2 cellular contexts compared by ENCODE assay signal in the genomic region with DNA sequence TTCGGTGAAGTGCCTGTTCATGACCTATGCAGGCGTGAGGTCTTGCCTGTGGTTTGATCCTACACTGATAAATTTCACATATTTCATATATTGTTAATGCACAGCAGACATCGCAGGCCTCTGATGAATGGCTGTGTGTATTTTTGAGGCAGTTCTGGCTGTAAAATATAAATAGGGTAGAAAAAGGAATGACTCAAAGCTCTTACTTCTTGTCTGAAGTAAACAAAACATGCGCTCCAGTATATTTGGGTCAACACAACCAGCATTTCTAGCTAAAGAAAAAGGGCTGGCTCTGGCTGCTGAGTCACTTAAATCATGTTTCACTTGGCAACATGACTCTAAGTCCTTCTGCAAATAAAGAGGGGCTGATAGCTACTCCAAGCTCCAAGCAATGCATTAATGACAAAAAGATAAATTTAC.
A peak's percentile ranks its signal among the peaks of the same experiment; 100 is the strongest.
TF ChIP-seq lines count a peak whose summit lies in the region.

No MANE protein-coding gene starts in this region.

TF ChIP-seq in A549, 52 proteins besides CTCF, POLR2A, EP300 and RAD21 (continued from another document):
- TF ChIP-seq GATA3 (IDR thresholded peaks at IDR 0.05; ENCODE audit: borderline replicate concordance): peak; percentile 51; the same call in 1 of the 2 replicates

TF ChIP-seq in liver, 16 proteins besides CTCF, POLR2A, EP300 and RAD21 (continued from another document):
- no peak for TF ChIP-seq NR2F2 (IDR thresholded peaks at IDR 0.05)
- TF ChIP-seq EGR1 (IDR thresholded peaks at IDR 0.05; ENCODE audit: low read depth in 2 of 2): no peak
- TF ChIP-seq FOXA2 (IDR thresholded peaks at IDR 0.05): peak; percentile 40
- no peak for TF ChIP-seq FOXA1 (IDR thresholded peaks at IDR 0.05)
- peak in 1 of 2 donors; percentile 30 for TF ChIP-seq HNF4A (conservative IDR thresholded peaks at IDR 0.05)
- TF ChIP-seq HNF4G (IDR thresholded peaks at IDR 0.05): no peak
- TF ChIP-seq RXRA (IDR thresholded peaks at IDR 0.05): peak in 1 of 2 donors; percentile 25
- TF ChIP-seq, protein P1, sequence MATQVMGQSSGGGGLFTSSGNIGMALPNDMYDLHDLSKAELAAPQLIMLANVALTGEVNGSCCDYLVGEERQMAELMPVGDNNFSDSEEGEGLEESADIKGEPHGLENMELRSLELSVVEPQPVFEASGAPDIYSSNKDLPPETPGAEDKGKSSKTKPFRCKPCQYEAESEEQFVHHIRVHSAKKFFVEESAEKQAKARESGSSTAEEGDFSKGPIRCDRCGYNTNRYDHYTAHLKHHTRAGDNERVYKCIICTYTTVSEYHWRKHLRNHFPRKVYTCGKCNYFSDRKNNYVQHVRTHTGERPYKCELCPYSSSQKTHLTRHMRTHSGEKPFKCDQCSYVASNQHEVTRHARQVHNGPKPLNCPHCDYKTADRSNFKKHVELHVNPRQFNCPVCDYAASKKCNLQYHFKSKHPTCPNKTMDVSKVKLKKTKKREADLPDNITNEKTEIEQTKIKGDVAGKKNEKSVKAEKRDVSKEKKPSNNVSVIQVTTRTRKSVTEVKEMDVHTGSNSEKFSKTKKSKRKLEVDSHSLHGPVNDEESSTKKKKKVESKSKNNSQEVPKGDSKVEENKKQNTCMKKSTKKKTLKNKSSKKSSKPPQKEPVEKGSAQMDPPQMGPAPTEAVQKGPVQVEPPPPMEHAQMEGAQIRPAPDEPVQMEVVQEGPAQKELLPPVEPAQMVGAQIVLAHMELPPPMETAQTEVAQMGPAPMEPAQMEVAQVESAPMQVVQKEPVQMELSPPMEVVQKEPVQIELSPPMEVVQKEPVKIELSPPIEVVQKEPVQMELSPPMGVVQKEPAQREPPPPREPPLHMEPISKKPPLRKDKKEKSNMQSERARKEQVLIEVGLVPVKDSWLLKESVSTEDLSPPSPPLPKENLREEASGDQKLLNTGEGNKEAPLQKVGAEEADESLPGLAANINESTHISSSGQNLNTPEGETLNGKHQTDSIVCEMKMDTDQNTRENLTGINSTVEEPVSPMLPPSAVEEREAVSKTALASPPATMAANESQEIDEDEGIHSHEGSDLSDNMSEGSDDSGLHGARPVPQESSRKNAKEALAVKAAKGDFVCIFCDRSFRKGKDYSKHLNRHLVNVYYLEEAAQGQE (IDR thresholded peaks at IDR 0.05): no peak
- TF ChIP-seq ATF3 (IDR thresholded peaks at IDR 0.05): no peak
